ENCODE assay signal across 26 cellular contexts in genomic region chr10:21764790-21765189, GRCh38.
DNase-seq lines count a peak whose midpoint lies in the region; ATAC-seq and TF ChIP-seq lines count a peak whose summit lies in the region.
"Had no signal": no experiment of that assay in that cellular context is flagged by ENCODE, and none has a peak within 500 bp of the region (broad histone marks: within the 10 kb centered on the region; RNA-seq: fewer than 3 reads in every experiment).

No MANE protein-coding gene starts in this region.

- no peak overlapping the region for H2BK20ac ChIP-seq in H9 (ENCODE audit: low read depth, low read length, poor library complexity, severe bottlenecking)

- no peak overlapping the region for H4K8ac ChIP-seq in H9 (replicated peaks; ENCODE audit: insufficient read length, low read depth, low read length)

- no CpG with 5 or more reads among the region's 4 CpGs for WGBS in H9 (ENCODE audit: extremely low coverage, insufficient read length, low lambda C conversion rate)
- 93 to 96% methylated on average over 4 of the region's 4 CpGs for WGBS in lower leg skin, 2 donors

- TF ChIP-seq POLR2A in lower leg skin (IDR thresholded peaks at IDR 0.05): no peak

- H2AK5ac ChIP-seq in H9 (ENCODE audit: insufficient read length, low read length): no peak overlapping the region

- POLR2A ChIA-PET in naive thymus-derived CD4-positive, alpha-beta T cell (lab: Charles Lee): interaction anchor here (0.8 to 1.3 kb wide), 4 partner anchors 9 to 39 kb away, joined by 3 to 6 read pairs (median 4); no protein-coding TSS in a partner anchor

- no peak overlapping the region for H2BK120ac ChIP-seq in H9 (ENCODE audit: low read depth, low read length, poor library complexity, severe bottlenecking)

- peak overlapping the region; percentile 0 for H3K4me3 Mint-ChIP-seq in activated naive CD4-positive, alpha-beta T cell treated with anti-CD3 and anti-CD28 coated beads, Interleukin-2, amount 10 ng/mL, durations not matched to agents 7 days and 5 days
- H3K4me3 Mint-ChIP-seq in H9: no peak overlapping the region
- H3K4me3 Mint-ChIP-seq in T-helper 1 cell treated with Interleukin-12 subunit alpha and Interleukin-12 subunit beta and Interleukin-4 antibody, amounts not matched to agents 30 μg/mL and 1 μg/mL, for 36 hours: peak overlapping the region; percentile 44
- peak overlapping the region; percentile 17 to 78 (median 62) for H3K4me3 Mint-ChIP-seq in naive thymus-derived CD4-positive, alpha-beta T cell
- H3K4me3 Mint-ChIP-seq: stimulated activated memory B cell treated with anti-CD40 and anti-IgM and Interleukin-4, amounts not matched to agents 10 μg/mL and 1 μg/mL and 100 μg/mL, for 72 hours had no signal

- H2BK5ac ChIP-seq in H9 (ENCODE audit: insufficient read length, low read length): no peak overlapping the region

- peak overlapping the region; percentile 80 for H3K27ac Mint-ChIP-seq in activated naive CD4-positive, alpha-beta T cell treated with anti-CD3 and anti-CD28 coated beads, Interleukin-2, amount 10 ng/mL, durations not matched to agents 7 days and 5 days
- H3K27ac Mint-ChIP-seq in H9: peak overlapping the region in 2 of 3 experiments; percentile 8 to 79; a peak in 3 of 7 replicates
- peak overlapping the region; percentile 75 for H3K27ac Mint-ChIP-seq in T-helper 1 cell treated with Interleukin-12 subunit alpha and Interleukin-12 subunit beta and Interleukin-4 antibody, amounts not matched to agents 30 μg/mL and 1 μg/mL, for 36 hours
- H3K27ac Mint-ChIP-seq in naive thymus-derived CD4-positive, alpha-beta T cell: peak overlapping the region; percentile 83 to 96 (median 93)
- H3K27ac Mint-ChIP-seq: stimulated activated memory B cell treated with anti-CD40 and anti-IgM and Interleukin-4, amounts not matched to agents 10 μg/mL and 1 μg/mL and 100 μg/mL, for 72 hours had no signal

- intact Hi-C loops in naive thymus-derived CD4-positive, alpha-beta T cell (cut with micrococcal nuclease): loop anchor here in 1 of 2 donors (2.0 kb wide), 1 partner anchor 24 kb away; no protein-coding TSS in a partner anchor
- intact Hi-C loops in lower leg skin (cut with DNase I; ENCODE audit: low total_unique reads): no loop called here

- H3K4me2 ChIP-seq in H9 (ENCODE audit: insufficient read depth, insufficient read length, low read length): no peak overlapping the region
- H3K4me2 ChIP-seq: SK-N-SH had no signal

- CTCF ChIA-PET in activated naive CD4-positive, alpha-beta T cell treated with anti-CD3 and anti-CD28 coated beads, Interleukin-2, amount 10 ng/mL, durations not matched to agents 7 days and 5 days (lab: Charles Lee): interaction anchor here (0.6 kb wide), 1 partner anchor 43 kb away, joined by 3 read pairs; no protein-coding TSS in a partner anchor
- CTCF ChIA-PET in naive thymus-derived CD4-positive, alpha-beta T cell (lab: Charles Lee): interaction anchor here (0.6 to 1.2 kb wide), 3 partner anchors 22 to 126 kb away, joined by 3 read pairs; no protein-coding TSS in a partner anchor

- no peak overlapping the region for H4K5ac ChIP-seq in H9 (ENCODE audit: insufficient read length, low read depth, low read length)

- no peak overlapping the region for H2BK12ac ChIP-seq in H9 (ENCODE audit: insufficient read length, low read depth, low read length)

- no peak overlapping the region for H3K18ac ChIP-seq in H9 (ENCODE audit: insufficient read length, low read depth, low read length)

- H3K27ac ChIP-seq in H9 (ENCODE audit: insufficient read length, low read depth, low read length): no peak overlapping the region
- H3K27ac ChIP-seq in naive thymus-derived CD4-positive, alpha-beta T cell (ENCODE audit: low read depth, low read length): peak overlapping the region; percentile 56
- H3K27ac ChIP-seq: breast epithelium, GM23248, left lung, prostate gland, sigmoid colon, thoracic aorta, WERI-Rb-1 had no signal

- no peaks in the 10 kb centered on the region for H3K27me3 Mint-ChIP-seq in activated naive CD4-positive, alpha-beta T cell treated with anti-CD3 and anti-CD28 coated beads, Interleukin-2, amount 10 ng/mL, durations not matched to agents 7 days and 5 days
- no peaks in the 10 kb centered on the region for H3K27me3 Mint-ChIP-seq in H9 (ENCODE audit: low read depth)
- H3K27me3 Mint-ChIP-seq in T-helper 1 cell treated with Interleukin-12 subunit alpha and Interleukin-12 subunit beta and Interleukin-4 antibody, amounts not matched to agents 30 μg/mL and 1 μg/mL, for 36 hours (ENCODE audit: low read depth): no peaks in the 10 kb centered on the region
- H3K27me3 Mint-ChIP-seq in naive thymus-derived CD4-positive, alpha-beta T cell: no peaks in the 10 kb centered on the region
- H3K27me3 Mint-ChIP-seq: stimulated activated memory B cell treated with anti-CD40 and anti-IgM and Interleukin-4, amounts not matched to agents 10 μg/mL and 1 μg/mL and 100 μg/mL, for 72 hours had no signal

- peak; percentile 60 for DNase-seq in activated naive CD4-positive, alpha-beta T cell treated with anti-CD3 and anti-CD28 coated beads, Interleukin-2, amount 10 ng/mL, durations not matched to agents 7 days and 5 days
- no peak for DNase-seq in activated naive CD4-positive, alpha-beta T cell treated with anti-CD3 and anti-CD28 coated beads, Interleukin-2, amount 50 U/mL, for 16 hours
- DNase-seq in H9: no peak
- DNase-seq in naive thymus-derived CD4-positive, alpha-beta T cell: peak in 7 of 9 donors; percentile 55 to 84 (median 78)
- DNase-seq in lower leg skin (ENCODE audit: low spot score in 2 of 2): no peak
- no peak for DNase-seq in activated CD8-positive, alpha-beta memory T cell treated with anti-CD3 and anti-CD28 coated beads, Interleukin-2, amount 50 U/mL, for 4 hours
- DNase-seq: amygdala; C1 segment of cervical spinal cord; effector CD4-positive, alpha-beta T cell; GM23248; Karpas-422; left lung; mesendoderm; MV-4-11; NCI-H146; PC-3; sigmoid colon; SK-N-SH; stimulated activated CD4-positive, alpha-beta T cell treated with anti-CD3 and anti-CD28 coated beads, Interleukin-4, amount 100 ng/mL, for 4 hours; T-helper 9 cell; WERI-Rb-1 had no signal

- H2AFZ ChIP-seq in H9 (ENCODE audit: low read length): no peak overlapping the region
- H2AFZ ChIP-seq: GM23248 had no signal

- peaks cover 3% of the 10 kb centered on the region; the same call in 1 of the 2 replicates for H3K4me1 ChIP-seq in H9 (ENCODE audit: insufficient read depth, low read length)
- peaks cover 0 to 17% of the 10 kb centered on the region in 2 donors for H3K4me1 ChIP-seq in naive thymus-derived CD4-positive, alpha-beta T cell (ENCODE audit: control insufficient read depth in 2 of 2, insufficient read depth in 2 of 2, low read length in 2 of 2)
- H3K4me1 ChIP-seq: breast epithelium, left lung, prostate gland, sigmoid colon had no signal

- H3K9me3 Mint-ChIP-seq in activated naive CD4-positive, alpha-beta T cell treated with anti-CD3 and anti-CD28 coated beads, Interleukin-2, amount 10 ng/mL, durations not matched to agents 7 days and 5 days: no peaks in the 10 kb centered on the region
- H3K9me3 Mint-ChIP-seq in H9: no peaks in the 10 kb centered on the region
- no peaks in the 10 kb centered on the region for H3K9me3 Mint-ChIP-seq in T-helper 1 cell treated with Interleukin-12 subunit alpha and Interleukin-12 subunit beta and Interleukin-4 antibody, amounts not matched to agents 30 μg/mL and 1 μg/mL, for 36 hours
- H3K9me3 Mint-ChIP-seq in naive thymus-derived CD4-positive, alpha-beta T cell: peaks cover 0 to 2% (median 0%) of the 10 kb centered on the region in 11 donors
- H3K9me3 Mint-ChIP-seq: stimulated activated memory B cell treated with anti-CD40 and anti-IgM and Interleukin-4, amounts not matched to agents 10 μg/mL and 1 μg/mL and 100 μg/mL, for 72 hours had no signal

- H3K27me3 ChIP-seq in H9 (ENCODE audit: insufficient read depth, low read length): no peaks in the 10 kb centered on the region
- H3K27me3 ChIP-seq in naive thymus-derived CD4-positive, alpha-beta T cell (ENCODE audit: control insufficient read depth in 2 of 2, insufficient read depth in 2 of 2, low read length in 2 of 2): no peaks in the 10 kb centered on the region
- H3K27me3 ChIP-seq: breast epithelium, left lung, sigmoid colon had no signal

- no peaks in the 10 kb centered on the region for H3K23me2 ChIP-seq in H9 (ENCODE audit: insufficient read length, low read depth, low read length, poor library complexity, severe bottlenecking)

- TF ChIP-seq CTCF in H9 (conservative IDR thresholded peaks at IDR 0.05) (no peak), lower leg skin (IDR thresholded peaks at IDR 0.05) (no peak)

- no peaks in the 10 kb centered on the region for H4K20me1 ChIP-seq in H9 (ENCODE audit: control insufficient read depth, insufficient read depth, insufficient read length)

- no peaks in the 10 kb centered on the region for H3K9me3 ChIP-seq in H9 (ENCODE audit: control insufficient read depth, low read depth, low read length)
- H3K9me3 ChIP-seq in naive thymus-derived CD4-positive, alpha-beta T cell (ENCODE audit: control insufficient read depth in 2 of 3, low read length in 3 of 3): no peaks in the 10 kb centered on the region
- H3K9me3 ChIP-seq: breast epithelium, left lung, prostate gland, sigmoid colon, SK-N-SH, thoracic aorta had no signal

- peak overlapping the region; percentile 13 for H3K9ac ChIP-seq in H9 (ENCODE audit: extremely low read depth, insufficient read length, low read length)
- H3K9ac ChIP-seq: GM23248, SK-N-SH had no signal

- peak; percentile 93 for ATAC-seq in naive thymus-derived CD4-positive, alpha-beta T cell
- ATAC-seq: left lung; PC-3; stimulated activated memory B cell treated with anti-CD40 and anti-IgM and Interleukin-4, amounts not matched to agents 10 μg/mL and 1 μg/mL and 100 μg/mL, for 72 hours had no signal

- H3K4ac ChIP-seq in H9 (ENCODE audit: low read depth, low read length): no peak overlapping the region

- H3K14ac ChIP-seq in H9 (ENCODE audit: insufficient read depth, low read length): no peak overlapping the region

- H3K56ac ChIP-seq in H9 (ENCODE audit: insufficient read length, low read depth, low read length): no peak overlapping the region

- no peak overlapping the region for H3K23ac ChIP-seq in H9 (ENCODE audit: insufficient read length, low read depth, low read length)

- H3K4me3 ChIP-seq in naive thymus-derived CD4-positive, alpha-beta T cell (ENCODE audit: low read length): no peak overlapping the region
- H3K4me3 ChIP-seq in lower leg skin (ENCODE audit: low read depth, poor library complexity, severe bottlenecking): no peak overlapping the region
- H3K4me3 ChIP-seq: breast epithelium, GM23248, left lung, prostate gland, sigmoid colon, thoracic aorta had no signal

- H3K36me3 ChIP-seq in naive thymus-derived CD4-positive, alpha-beta T cell (ENCODE audit: control insufficient read depth in 2 of 3, insufficient read depth in 3 of 3, low read length in 3 of 3): no peaks in the 10 kb centered on the region
- H3K36me3 ChIP-seq: breast epithelium, prostate gland, sigmoid colon, thoracic aorta, WERI-Rb-1 had no signal

- no peak overlapping the region for H2BK15ac ChIP-seq in H9 (ENCODE audit: low read depth, low read length)

- H3K79me1 ChIP-seq in H9 (ENCODE audit: insufficient read depth, low read depth, low read length, poor library complexity, severe bottlenecking): no peaks in the 10 kb centered on the region

- no peaks in the 10 kb centered on the region for H3K79me2 ChIP-seq in H9 (ENCODE audit: insufficient read depth, low read length)

- no peak overlapping the region for H3T11ph ChIP-seq in H9 (ENCODE audit: low read length)

- H4K91ac ChIP-seq in H9 (ENCODE audit: insufficient read length, low read depth, low read length): no peak overlapping the region

- H3K4me1 Mint-ChIP-seq in activated naive CD4-positive, alpha-beta T cell treated with anti-CD3 and anti-CD28 coated beads, Interleukin-2, amount 10 ng/mL, durations not matched to agents 7 days and 5 days: peaks cover 23% of the 10 kb centered on the region
- H3K4me1 Mint-ChIP-seq in H9: peaks cover 3 to 5% of the 10 kb centered on the region in 2 experiments; a peak in 3 of 4 replicates
- H3K4me1 Mint-ChIP-seq in T-helper 1 cell treated with Interleukin-12 subunit alpha and Interleukin-12 subunit beta and Interleukin-4 antibody, amounts not matched to agents 30 μg/mL and 1 μg/mL, for 36 hours (ENCODE audit: low read depth): peaks cover 12% of the 10 kb centered on the region
- peaks cover 8 to 31% (median 20%) of the 10 kb centered on the region in 7 donors for H3K4me1 Mint-ChIP-seq in naive thymus-derived CD4-positive, alpha-beta T cell
- H3K4me1 Mint-ChIP-seq: stimulated activated memory B cell treated with anti-CD40 and anti-IgM and Interleukin-4, amounts not matched to agents 10 μg/mL and 1 μg/mL and 100 μg/mL, for 72 hours had no signal

- H3K36me3 Mint-ChIP-seq in activated naive CD4-positive, alpha-beta T cell treated with anti-CD3 and anti-CD28 coated beads, Interleukin-2, amount 10 ng/mL, durations not matched to agents 7 days and 5 days: peaks cover 11% of the 10 kb centered on the region
- H3K36me3 Mint-ChIP-seq in H9 (ENCODE audit: insufficient read depth in 1 of 3, low read depth in 3 of 3): no peaks in the 10 kb centered on the region
- H3K36me3 Mint-ChIP-seq in T-helper 1 cell treated with Interleukin-12 subunit alpha and Interleukin-12 subunit beta and Interleukin-4 antibody, amounts not matched to agents 30 μg/mL and 1 μg/mL, for 36 hours (ENCODE audit: low read depth): peaks cover 3% of the 10 kb centered on the region
- H3K36me3 Mint-ChIP-seq in naive thymus-derived CD4-positive, alpha-beta T cell: peaks cover 0 to 17% (median 0%) of the 10 kb centered on the region in 5 donors

Comparison
In these comparisons a context has a peak if more than half of its experiments do, and no peak if none do; other contexts are left out.
1. DNase-seq: peak in activated naive CD4-positive, alpha-beta T cell treated with anti-CD3 and anti-CD28 coated beads, Interleukin-2, amount 10 ng/mL, durations not matched to agents 7 days and 5 days (single experiment) and naive thymus-derived CD4-positive, alpha-beta T cell (7 of 9); none in activated naive CD4-positive, alpha-beta T cell treated with anti-CD3 and anti-CD28 coated beads, Interleukin-2, amount 50 U/mL, for 16 hours (single experiment), H9 (single experiment), lower leg skin (0 of 2) and activated CD8-positive, alpha-beta memory T cell treated with anti-CD3 and anti-CD28 coated beads, Interleukin-2, amount 50 U/mL, for 4 hours (single experiment).
2. H3K4me3 Mint-ChIP-seq: peak in activated naive CD4-positive, alpha-beta T cell treated with anti-CD3 and anti-CD28 coated beads, Interleukin-2, amount 10 ng/mL, durations not matched to agents 7 days and 5 days (single experiment), T-helper 1 cell treated with Interleukin-12 subunit alpha and Interleukin-12 subunit beta and Interleukin-4 antibody, amounts not matched to agents 30 μg/mL and 1 μg/mL, for 36 hours (single experiment) and naive thymus-derived CD4-positive, alpha-beta T cell (10 of 10); none in H9 (0 of 2).
3. Peak in every context shown above with its lines, with median percentiles within 50 percentile points of each other: H3K27ac Mint-ChIP-seq.